10 cellular contexts compared by ENCODE assay signal in genomic region chr9:34458967-34459355, GRCh38. TPM values are rescaled to one million over a fixed set of nuclear protein-coding genes. Genes with fewer than 3 reads are reported as not detected.
DNase-seq lines count a peak whose midpoint lies in the region; ATAC-seq and TF ChIP-seq lines count a peak whose summit lies in the region.
"Had no signal": no experiment of that assay in that cellular context is flagged by ENCODE, and none has a peak within 500 bp of the region (broad histone marks: within the 10 kb centered on the region; RNA-seq: fewer than 3 reads in every experiment).

No MANE protein-coding gene starts in this region.

- H3K18ac ChIP-seq in H9 (ENCODE audit: insufficient read length, low read depth, low read length): no peak overlapping the region

- H2BK120ac ChIP-seq in H9 (ENCODE audit: low read depth, low read length, poor library complexity, severe bottlenecking): no peak overlapping the region

- no peak for ATAC-seq in omental fat pad (ENCODE audit: low FRiP score)
- no peak for ATAC-seq in GM18870 (IDR thresholded peaks at IDR 0.05; ENCODE audit: unreplicated experiment)

- no peaks in the 10 kb centered on the region for H3K36me3 ChIP-seq in SK-N-MC (ENCODE audit: insufficient read depth, low read length)

- H2BK15ac ChIP-seq in H9 (ENCODE audit: low read depth, low read length): no peak overlapping the region

- H3K4me1 ChIP-seq in H9 (ENCODE audit: insufficient read depth, low read length): no peaks in the 10 kb centered on the region

- H3K9ac ChIP-seq in H9 (ENCODE audit: extremely low read depth, insufficient read length, low read length) (no peak overlapping the region), SK-N-MC (ENCODE audit: insufficient read length) (no peak overlapping the region)

- H3K4me2 ChIP-seq in H9 (ENCODE audit: insufficient read depth, insufficient read length, low read length): peak overlapping the region; percentile 77

- H3K4me3 Mint-ChIP-seq in H9: peak overlapping the region; percentile 91 to 94

- H3K23me2 ChIP-seq in H9 (ENCODE audit: insufficient read length, low read depth, low read length, poor library complexity, severe bottlenecking): peaks cover 12% of the 10 kb centered on the region

- no peaks in the 10 kb centered on the region for H3K79me1 ChIP-seq in H9 (ENCODE audit: insufficient read depth, low read depth, low read length, poor library complexity, severe bottlenecking)

- H2AFZ ChIP-seq in H9 (ENCODE audit: low read length): no peak overlapping the region

- no peak overlapping the region for H4K5ac ChIP-seq in H9 (ENCODE audit: insufficient read length, low read depth, low read length)

- H2BK5ac ChIP-seq in H9 (ENCODE audit: insufficient read length, low read length): no peak overlapping the region

- H3K14ac ChIP-seq in H9 (ENCODE audit: insufficient read depth, low read length): no peak overlapping the region

- no peak overlapping the region for H4K91ac ChIP-seq in H9 (ENCODE audit: insufficient read length, low read depth, low read length)

- H3K27me3 Mint-ChIP-seq in H9 (ENCODE audit: low read depth): peaks cover 35% of the 10 kb centered on the region

- H3K4me3 ChIP-seq in SK-N-MC: peak overlapping the region; percentile 93
- peak overlapping the region; percentile 44 for H3K4me3 ChIP-seq in fibroblast of mammary gland (ENCODE audit: control insufficient read depth, low read depth, low read length)
- peak overlapping the region; percentile 77 for H3K4me3 ChIP-seq in skeletal muscle cell (ENCODE audit: low read depth, low read length)

- H3K56ac ChIP-seq in H9 (ENCODE audit: insufficient read length, low read depth, low read length): no peak overlapping the region

- no peak overlapping the region for H3T11ph ChIP-seq in H9 (ENCODE audit: low read length)

- H4K8ac ChIP-seq in H9 (replicated peaks; ENCODE audit: insufficient read length, low read depth, low read length): no peak overlapping the region

- H3K27me3 ChIP-seq in H9 (ENCODE audit: insufficient read depth, low read length): no peaks in the 10 kb centered on the region

- no peak overlapping the region for H3K4ac ChIP-seq in H9 (ENCODE audit: low read depth, low read length)

- peak overlapping the region in 1 of 3 experiments; percentile 42; a peak in 2 of 7 replicates for H3K27ac Mint-ChIP-seq in H9

- H3K4me1 Mint-ChIP-seq in H9: peaks cover 15 to 24% of the 10 kb centered on the region in 2 experiments

- H2BK20ac ChIP-seq in H9 (ENCODE audit: low read depth, low read length, poor library complexity, severe bottlenecking): no peak overlapping the region

- H4K20me1 ChIP-seq in H9 (ENCODE audit: control insufficient read depth, insufficient read depth, insufficient read length): no peaks in the 10 kb centered on the region

- no peaks in the 10 kb centered on the region for H3K9me3 Mint-ChIP-seq in H9

- H2BK12ac ChIP-seq in H9 (ENCODE audit: insufficient read length, low read depth, low read length): no peak overlapping the region

- no peak for DNase-seq in H9
- no peak for DNase-seq in SK-N-MC (ENCODE audit: low read depth, low spot score)
- DNase-seq in fibroblast of mammary gland (ENCODE audit: low read depth): no peak
- no peak for DNase-seq in skeletal muscle cell (ENCODE audit: low read depth)
- DNase-seq in omental fat pad (ENCODE audit: low spot score): no peak
- DNase-seq in hepatic stellate cell (ENCODE audit: low spot score): no peak
- DNase-seq in midbrain (lab: John Stamatoyannopoulos, UW): no peak

- no peak overlapping the region for H3K27ac ChIP-seq in H9 (ENCODE audit: insufficient read length, low read depth, low read length)
- H3K27ac ChIP-seq in SK-N-MC: no peak overlapping the region

- no peak overlapping the region for H3K23ac ChIP-seq in H9 (ENCODE audit: insufficient read length, low read depth, low read length)

- 100% methylated on average over 1 of the region's 11 CpGs for WGBS in H9 (ENCODE audit: extremely low coverage, insufficient read length, low lambda C conversion rate)

- no peaks in the 10 kb centered on the region for H3K79me2 ChIP-seq in H9 (ENCODE audit: insufficient read depth, low read length)

- no peak for TF ChIP-seq CTCF in H9 (conservative IDR thresholded peaks at IDR 0.05)
- no peak for TF ChIP-seq CTCF in fibroblast of mammary gland (conservative IDR thresholded peaks at IDR 0.05; ENCODE audit: control insufficient read depth, insufficient read depth, low read depth, low read length)
- TF ChIP-seq CTCF in omental fat pad (IDR thresholded peaks at IDR 0.05): no peak

- H3K36me3 Mint-ChIP-seq in H9 (ENCODE audit: insufficient read depth in 1 of 3, low read depth in 3 of 3): no peaks in the 10 kb centered on the region

- H3K9me3 ChIP-seq in H9 (ENCODE audit: control insufficient read depth, low read depth, low read length) (no peaks in the 10 kb centered on the region), SK-N-MC (ENCODE audit: low read depth, low read length) (no peaks in the 10 kb centered on the region)

- H2AK5ac ChIP-seq in H9 (ENCODE audit: insufficient read length, low read length): no peak overlapping the region

RNA-seq across cellular contexts. Expression of gene DNAI1, which starts 0.4 kb away (rescaled TPM):
- total RNA-seq in H9 (2021) (0.22 and 0.83 TPM in 2 replicates), omental fat pad (not detected)
- total RNA-seq: liver, urinary bladder had no signal

RNA-seq across cellular contexts. Expression of gene FAM219A, which starts 0.6 kb away (rescaled TPM):
- total RNA-seq in H9 (2021) (16.7 and 17.5 TPM in 2 replicates), omental fat pad (10 to 100 TPM in 3 of 4 donors, 1 to 10 TPM in 1; 6.7 to 16.4 (median 13.6) TPM)
